Comparison of ENCODE assay signal across 18 cellular contexts in genomic region chr2:43326116-43326825, GRCh38.
DNase-seq lines count a peak whose midpoint lies in the region; ATAC-seq and TF ChIP-seq lines count a peak whose summit lies in the region.
"Had no signal": no experiment of that assay in that cellular context is flagged by ENCODE, and none has a peak within 500 bp of the region (broad histone marks: within the 10 kb centered on the region; RNA-seq: fewer than 3 reads in every experiment).

No MANE protein-coding gene starts in this region.

- H3K27ac ChIP-seq in gastroesophageal sphincter (peak overlapping the region in 3 of 4 donors; percentile 82 to 83 (median 83)), transverse colon (peak overlapping the region in 3 of 4 donors; percentile 6 to 84 (median 80))
- H3K27ac ChIP-seq: C4-2B had no signal

- no peak overlapping the region for H3K27ac Mint-ChIP-seq in HFFc6
- H3K27ac Mint-ChIP-seq: activated CD4-positive, alpha-beta T cell treated with anti-CD3 and anti-CD28 coated beads, Interleukin-2, amount 10 ng/mL, durations not matched to agents 7 days and 5 days; effector memory CD8-positive, alpha-beta T cell had no signal

- TF ChIP-seq CTCF in gastroesophageal sphincter (IDR thresholded peaks at IDR 0.05) (no peak), transverse colon (IDR thresholded peaks at IDR 0.05) (no peak), HFFc6 (IDR thresholded peaks at IDR 0.05) (no peak)

- H3K36me3 Mint-ChIP-seq in HFFc6 (ENCODE audit: low read depth): peaks cover 25% of the 10 kb centered on the region

- H3K4me3 ChIP-seq in gastroesophageal sphincter (no peak overlapping the region), transverse colon (no peak overlapping the region)

- no peak for TF ChIP-seq POLR2A in gastroesophageal sphincter (IDR thresholded peaks at IDR 0.05)
- TF ChIP-seq POLR2A in transverse colon (IDR thresholded peaks at IDR 0.05): no peak

- H3K4me1 Mint-ChIP-seq in HFFc6 (ENCODE audit: low read depth): peaks cover 17% of the 10 kb centered on the region
- H3K4me1 Mint-ChIP-seq: activated CD4-positive, alpha-beta T cell treated with anti-CD3 and anti-CD28 coated beads, Interleukin-2, amount 10 ng/mL, durations not matched to agents 7 days and 5 days had no signal

- WGBS in gastroesophageal sphincter (ENCODE audit: low coverage in 1 of 2), 2 donors: 93 to 94% methylated on average over 2 of the region's 2 CpGs
- WGBS in transverse colon (ENCODE audit: low coverage in 1 of 2), 2 donors: 79 to 90% methylated on average over 2 of the region's 2 CpGs

- peaks cover 7% of the 10 kb centered on the region for H3K27me3 Mint-ChIP-seq in HFFc6 (ENCODE audit: insufficient read depth)
- H3K27me3 Mint-ChIP-seq: activated CD4-positive, alpha-beta T cell treated with anti-CD3 and anti-CD28 coated beads, Interleukin-2, amount 10 ng/mL, durations not matched to agents 7 days and 5 days; effector memory CD8-positive, alpha-beta T cell had no signal

- no peaks in the 10 kb centered on the region for H3K27me3 ChIP-seq in gastroesophageal sphincter
- H3K27me3 ChIP-seq in transverse colon: no peaks in the 10 kb centered on the region

- peaks cover 4% of the 10 kb centered on the region for H3K9me3 Mint-ChIP-seq in HFFc6
- H3K9me3 Mint-ChIP-seq: activated CD4-positive, alpha-beta T cell treated with anti-CD3 and anti-CD28 coated beads, Interleukin-2, amount 10 ng/mL, durations not matched to agents 7 days and 5 days; activated naive CD4-positive, alpha-beta T cell treated with anti-CD3 and anti-CD28 coated beads, Interleukin-2, amount 50 U/mL, for 72 hours; effector memory CD8-positive, alpha-beta T cell had no signal

- intact Hi-C loops in transverse colon (cut with DNase I; ENCODE audit: low total_unique reads): no loop called here

- TF ChIP-seq EP300 in gastroesophageal sphincter (IDR thresholded peaks at IDR 0.05): no peak
- no peak for TF ChIP-seq EP300 in transverse colon (IDR thresholded peaks at IDR 0.05; ENCODE audit: low read depth)

- H3K4me1 ChIP-seq in gastroesophageal sphincter: peaks cover 4 to 82% (median 18%) of the 10 kb centered on the region in 3 donors
- H3K4me1 ChIP-seq in transverse colon: peaks cover 6 to 44% (median 11%) of the 10 kb centered on the region in 4 donors

- ATAC-seq in gastroesophageal sphincter (no peak), GM18861 (IDR thresholded peaks at IDR 0.05; ENCODE audit: unreplicated experiment) (no peak)
- ATAC-seq: activated naive CD4-positive, alpha-beta T cell treated with anti-CD3 and anti-CD28 coated beads, Interleukin-2, amount 50 U/mL, for 72 hours; effector memory CD8-positive, alpha-beta T cell; left lobe of liver had no signal

- no peaks in the 10 kb centered on the region for H3K36me3 ChIP-seq in gastroesophageal sphincter
- H3K36me3 ChIP-seq in transverse colon: no peaks in the 10 kb centered on the region

- DNase-seq in DMS53 (lab: John Stamatoyannopoulos, UW) (peak; percentile 19), DMS53 treated with DMSO at 0.1 percent for 48 hours (lab: John Stamatoyannopoulos, UW; ENCODE audit: unreplicated experiment) (no peak), SK-N-DZ (ENCODE audit: low spot score) (peak; percentile 81), transverse colon (no peak), HFFc6 (no peak), kidney glomerular epithelial cell (lab: John Stamatoyannopoulos, UW) (no peak)
- DNase-seq: 8988T; activated CD4-positive, alpha-beta T cell treated with anti-CD3 and anti-CD28 coated beads, Interleukin-2, amount 10 ng/mL, durations not matched to agents 7 days and 5 days; activated T-cell treated with anti-CD3 and anti-CD28 coated beads, Interleukin-2, amount 50 U/mL, for 1 hour; effector memory CD8-positive, alpha-beta T cell; NCI-H2107; posterior cingulate gyrus; T-helper 9 cell had no signal

- no peak overlapping the region for H3K4me3 Mint-ChIP-seq in HFFc6
- H3K4me3 Mint-ChIP-seq: activated CD4-positive, alpha-beta T cell treated with anti-CD3 and anti-CD28 coated beads, Interleukin-2, amount 10 ng/mL, durations not matched to agents 7 days and 5 days; effector memory CD8-positive, alpha-beta T cell had no signal

- in situ Hi-C loops in transverse colon (cut with MboI; ENCODE audit: low pct_ligation_motif_present in 1 of 4, low pct_unique_long_range_greater_than_20kb in 1 of 4, low sequenced_read_pairs in 3 of 4): no loop called here

- H3K9me3 ChIP-seq in gastroesophageal sphincter (no peaks in the 10 kb centered on the region), transverse colon (no peaks in the 10 kb centered on the region)

Comparison
In these comparisons a context has a peak if more than half of its experiments do, and no peak if none do; other contexts are left out.
1. DNase-seq: peak in DMS53 (single experiment) and SK-N-DZ (single experiment); none in DMS53 treated with DMSO at 0.1 percent for 48 hours (single experiment), transverse colon (single experiment), HFFc6 (single experiment) and kidney glomerular epithelial cell (single experiment).